ENCODE assay signal across 16 cellular contexts in the genomic region with DNA sequence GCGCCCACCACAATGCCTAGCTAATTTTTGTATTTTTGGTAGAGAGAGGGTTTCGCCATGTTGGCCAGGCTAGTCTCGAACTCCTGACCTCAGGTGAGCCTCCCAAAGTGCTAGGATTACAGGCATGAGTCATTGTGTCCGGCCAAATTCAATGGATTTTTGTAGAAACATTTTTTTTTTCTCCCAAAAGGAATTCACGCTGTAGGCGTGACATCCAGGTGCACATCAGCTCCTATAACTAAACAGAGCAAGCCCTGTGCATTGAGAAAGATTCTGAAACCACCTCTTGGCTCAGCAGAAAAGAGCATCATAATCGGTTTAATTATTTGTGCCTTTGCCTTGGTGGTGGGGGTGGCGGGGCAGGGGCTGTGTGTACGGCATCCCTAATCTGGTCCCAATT. TPM values are rescaled to one million over a fixed set of nuclear protein-coding genes. Genes with fewer than 3 reads are reported as not detected.
DNase-seq lines count a peak whose midpoint lies in the region; ATAC-seq and TF ChIP-seq lines count a peak whose summit lies in the region.
"Had no signal": no experiment of that assay in that cellular context is flagged by ENCODE, and none has a peak within 500 bp of the region (broad histone marks: within the 10 kb centered on the region; RNA-seq: fewer than 3 reads in every experiment).

No MANE protein-coding gene starts in this region.

- TF ChIP-seq CTCF in cardiac muscle cell (IDR thresholded peaks at IDR 0.05; ENCODE audit: low read depth, low read length) = no peak
- no peak for TF ChIP-seq CTCF in right atrium auricular region (IDR thresholded peaks at IDR 0.05)
- no peak for TF ChIP-seq CTCF in sigmoid colon (IDR thresholded peaks at IDR 0.05)

- no peak for DNase-seq in cardiac muscle cell (ENCODE audit: low read depth in 1 of 2, low spot score in 1 of 2)
- no peak for DNase-seq in cardiac septum (ENCODE audit: low spot score)
- DNase-seq in right atrium auricular region (ENCODE audit: low spot score) = no peak
- DNase-seq in Right ventricle myocardium superior = no peak
- no peak for DNase-seq in sigmoid colon
- DNase-seq in DMS79 (lab: John Stamatoyannopoulos, UW) = no peak
- DNase-seq: 8988T; Calu3; CD4-positive, alpha-beta memory T cell; DND-41; EL; H9 had no signal

- H3K27me3 ChIP-seq in cardiac muscle cell = no peaks in the 10 kb centered on the region
- H3K27me3 ChIP-seq in right atrium auricular region = no peaks in the 10 kb centered on the region
- no peaks in the 10 kb centered on the region for H3K27me3 ChIP-seq in sigmoid colon
- H3K27me3 ChIP-seq: BLaER1 had no signal

- peak overlapping the region; percentile 89 for H3K27ac ChIP-seq in cardiac muscle cell
- H3K27ac ChIP-seq in right atrium auricular region = peak overlapping the region; percentile 63 to 77
- peak overlapping the region in 3 of 4 donors; percentile 11 to 63 (median 36) for H3K27ac ChIP-seq in sigmoid colon
- H3K27ac ChIP-seq: BLaER1 had no signal

- no peak for TF ChIP-seq EP300 in sigmoid colon (IDR thresholded peaks at IDR 0.05)

- ATAC-seq in Right ventricle myocardium superior (ENCODE audit: poor library complexity) (no peak), GM21576 (IDR thresholded peaks at IDR 0.05; ENCODE audit: unreplicated experiment) (no peak)
- ATAC-seq: GM12878 had no signal

- TF ChIP-seq POLR2A in sigmoid colon (IDR thresholded peaks at IDR 0.05) = no peak

- H3K36me3 ChIP-seq in cardiac muscle cell (no peaks in the 10 kb centered on the region), right atrium auricular region (no peaks in the 10 kb centered on the region), sigmoid colon (no peaks in the 10 kb centered on the region)
- H3K36me3 ChIP-seq: BLaER1 had no signal

- H3K4me3 ChIP-seq in cardiac muscle cell (no peak overlapping the region), right atrium auricular region (no peak overlapping the region), sigmoid colon (no peak overlapping the region)
- H3K4me3 ChIP-seq: BLaER1, GM12878 had no signal

- H3K9me3 ChIP-seq in cardiac muscle cell (ENCODE audit: low read depth) (no peaks in the 10 kb centered on the region), right atrium auricular region (no peaks in the 10 kb centered on the region), sigmoid colon (no peaks in the 10 kb centered on the region)
- H3K9me3 ChIP-seq: BLaER1 had no signal

- H3K4me1 ChIP-seq in cardiac muscle cell (ENCODE audit: low read depth) (peaks cover 33% of the 10 kb centered on the region), right atrium auricular region (peaks cover 0 to 63% of the 10 kb centered on the region in 2 donors), sigmoid colon (peaks cover 0 to 30% (median 15%) of the 10 kb centered on the region in 4 donors)

- intact Hi-C loops in cardiac septum (cut with DNase I) (no loop called here), Right ventricle myocardium superior (cut with DNase I) (no loop called here), sigmoid colon (cut with DNase I) (no loop called here)

- 82 to 87% methylated on average over 9 of the region's 9 CpGs for WGBS in sigmoid colon, 2 donors

RNA-seq across cellular contexts. Expression of gene DAB2IP, which starts 32.9 kb away (rescaled TPM):
- total RNA-seq in cardiac muscle cell = 105 TPM in 2 replicates
- polyA plus RNA-seq in cardiac muscle cell = 25.7 and 31.7 TPM in 2 replicates
- total RNA-seq in cardiac septum = 60.3 TPM
- 10 to 100 TPM; 38.0 to 47.0 TPM for total RNA-seq in right atrium auricular region
- total RNA-seq in Right ventricle myocardium superior = 44.7 TPM
- 10 to 100 TPM; 20.1 to 50.7 (median 39.9) TPM for total RNA-seq in sigmoid colon
- 10 to 100 TPM; 25.8 to 52.4 (median 34.7) TPM for polyA plus RNA-seq in sigmoid colon
- total RNA-seq: CD4-positive, alpha-beta memory T cell had no signal
- polyA plus RNA-seq: CD14-positive monocyte; CD4-positive, alpha-beta memory T cell had no signal

Comparison
In these comparisons a context has a peak if more than half of its experiments do, and no peak if none do; other contexts are left out.
1. H3K27ac ChIP-seq: peak in every context shown above with its lines; median percentile 89 in cardiac muscle cell; 70 in right atrium auricular region; 36 in sigmoid colon.